Comparison of ENCODE assay signal across 8 cellular contexts in genomic region chr13:27252467-27252866, GRCh38. TPM values are rescaled to one million over a fixed set of nuclear protein-coding genes. Genes with fewer than 3 reads are reported as not detected.
DNase-seq lines count a peak whose midpoint lies in the region; ATAC-seq and TF ChIP-seq lines count a peak whose summit lies in the region.

No MANE protein-coding gene starts in this region.

- DNase-seq in GM23248: no peak
- DNase-seq in COLO829 (ENCODE audit: low spot score): no peak
- no peak for DNase-seq in SKM-1 (lab: John Stamatoyannopoulos, UW; ENCODE audit: unreplicated experiment)
- DNase-seq in activated gamma-delta T cell treated with Interleukin-2 at 50 U/mL for 16 hours: no peak

- H3K36me3 ChIP-seq in GM23248 (ENCODE audit: low read depth) (peaks cover 39% of the 10 kb centered on the region), gastroesophageal sphincter (peaks cover 0 to 37% of the 10 kb centered on the region in 2 donors), skeletal muscle satellite cell (ENCODE audit: insufficient read depth, low read length) (peaks cover 40% of the 10 kb centered on the region)

- no peak for TF ChIP-seq CTCF in VCaP (conservative IDR thresholded peaks at IDR 0.05)
- TF ChIP-seq CTCF in gastroesophageal sphincter (IDR thresholded peaks at IDR 0.05): no peak

- H3K9me3 ChIP-seq in GM23248 (ENCODE audit: low read depth) (no peaks in the 10 kb centered on the region), gastroesophageal sphincter (no peaks in the 10 kb centered on the region), skeletal muscle satellite cell (replicated peaks; ENCODE audit: low read length) (no peaks in the 10 kb centered on the region)

- H3K9ac ChIP-seq in GM23248 (peak overlapping the region; percentile 100), skeletal muscle satellite cell (ENCODE audit: low read depth, low read length) (peak overlapping the region; percentile 98)

- H4K20me1 ChIP-seq in GM23248 (ENCODE audit: insufficient read depth): 0 out of 2 replicates have a peak, but pooled peaks cover 13% of the 10 kb centered on the region

- no peak for TF ChIP-seq POLR2A in gastroesophageal sphincter (IDR thresholded peaks at IDR 0.05)

- H3K4me1 ChIP-seq in GM23248 (ENCODE audit: insufficient read depth): peaks cover 25% of the 10 kb centered on the region
- H3K4me1 ChIP-seq in gastroesophageal sphincter: peaks cover 8 to 59% (median 15%) of the 10 kb centered on the region in 3 donors
- H3K4me1 ChIP-seq in skeletal muscle satellite cell (ENCODE audit: control insufficient read depth, insufficient read depth, low read length): peaks cover 19% of the 10 kb centered on the region

- H3K9me2 ChIP-seq in GM23248 (ENCODE audit: insufficient read depth): no peaks in the 10 kb centered on the region

- no peak for ATAC-seq in gastroesophageal sphincter
- ATAC-seq in GM19395 (IDR thresholded peaks at IDR 0.05; ENCODE audit: unreplicated experiment): no peak

- H3K79me2 ChIP-seq in GM23248 (ENCODE audit: insufficient read depth): peaks cover 78% of the 10 kb centered on the region

- H3K4me2 ChIP-seq in GM23248 (ENCODE audit: unreplicated experiment): peak overlapping the region; percentile 96
- H3K4me2 ChIP-seq in skeletal muscle satellite cell (ENCODE audit: low read length): peak overlapping the region; percentile 89

- peak overlapping the region; percentile 91 for H3K27ac ChIP-seq in GM23248
- peak overlapping the region; percentile 95; the same call in 1 of the 2 replicates for H3K27ac ChIP-seq in VCaP
- H3K27ac ChIP-seq in gastroesophageal sphincter: peak overlapping the region; percentile 83 to 95 (median 88)

- peaks cover 34% of the 10 kb centered on the region for H3F3A ChIP-seq in GM23248 (ENCODE audit: insufficient read depth)

- no peak overlapping the region for H2AFZ ChIP-seq in GM23248

- H3K4me3 ChIP-seq in GM23248 (peak overlapping the region; percentile 95), gastroesophageal sphincter (peak overlapping the region; percentile 69 to 80), skeletal muscle satellite cell (ENCODE audit: low read length) (peak overlapping the region; percentile 89)

- in situ Hi-C loops in GM23248 (cut with MboI): no loop called here

- H3K27me3 ChIP-seq in GM23248 (replicated peaks; ENCODE audit: insufficient read depth) (no peaks in the 10 kb centered on the region), gastroesophageal sphincter (no peaks in the 10 kb centered on the region), skeletal muscle satellite cell (ENCODE audit: control insufficient read depth, insufficient read depth, low read length) (no peaks in the 10 kb centered on the region)

- TF ChIP-seq EP300 in gastroesophageal sphincter (IDR thresholded peaks at IDR 0.05): no peak

RNA-seq across cellular contexts. Expression of gene RPL21, which starts 1.1 kb away (rescaled TPM):
- 609 and 638 TPM in 2 replicates for total RNA-seq in GM23248 (2014; rRNA removed; shearing (Covaris generic))
- 390 and 434 TPM in 2 replicates for polyA plus RNA-seq in GM23248 (2016; fragmentation: Nextera tagmentation; extraction: Ambion mirVana)
- 1,000 to 10,000 TPM in 3 of 4 donors, 100 to 1,000 TPM in 1; 336 to 1,611 (median 1,228) TPM for total RNA-seq in gastroesophageal sphincter
- 718 and 842 TPM in 2 replicates for total RNA-seq in skeletal muscle satellite cell (2012; rRNA removed)

RNA-seq across cellular contexts. Expression of gene RASL11A, which starts 18.2 kb away (rescaled TPM):
- total RNA-seq in GM23248 (2014; rRNA removed; shearing (Covaris generic)): 1.1 and 1.6 TPM in 2 replicates
- polyA plus RNA-seq in GM23248 (2016; fragmentation: Nextera tagmentation; extraction: Ambion mirVana): 0.42 and 0.51 TPM in 2 replicates
- 10 to 100 TPM; 12.8 to 53.6 (median 35.4) TPM for total RNA-seq in gastroesophageal sphincter
- total RNA-seq in skeletal muscle satellite cell (2012; rRNA removed): 3.3 and 4.4 TPM in 2 replicates
